32 cellular contexts compared by ENCODE assay signal in the genomic region with DNA sequence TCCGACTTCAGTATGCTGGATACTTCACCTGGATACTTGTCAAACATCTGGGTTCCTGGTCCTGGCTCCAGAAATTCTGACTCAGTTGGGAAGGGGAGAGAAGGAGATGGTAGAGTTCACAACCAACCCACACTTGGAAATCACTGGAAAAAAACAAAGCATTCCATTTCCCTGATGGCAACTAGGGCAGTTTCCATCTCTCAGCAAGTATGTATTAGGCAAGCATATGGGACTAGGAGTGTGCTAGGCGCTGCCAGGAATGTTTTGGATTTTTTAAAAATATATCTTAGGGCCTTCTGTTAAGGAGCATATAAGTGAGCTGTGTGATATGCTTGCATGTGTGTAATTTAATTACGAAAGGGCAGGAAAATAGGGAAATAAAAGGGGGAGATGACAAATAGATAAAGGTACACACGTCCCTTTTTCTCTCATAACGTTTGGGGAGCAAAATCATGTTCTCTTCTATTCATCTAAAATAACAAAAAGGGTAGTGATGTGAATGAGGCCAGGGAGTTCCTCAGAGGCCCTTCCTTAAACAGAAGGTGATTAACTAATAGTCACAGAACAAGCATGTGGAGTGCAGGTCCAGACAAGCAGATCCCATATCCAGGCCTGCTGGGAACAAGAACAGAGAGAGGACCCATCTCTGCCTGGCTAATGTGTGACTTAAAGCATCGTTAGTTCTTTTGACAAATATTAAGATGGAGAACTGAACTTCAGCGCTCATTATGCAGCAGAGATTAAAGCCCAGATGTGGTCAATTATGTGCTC.
DNase-seq lines count a peak whose midpoint lies in the region; ATAC-seq and TF ChIP-seq lines count a peak whose summit lies in the region.
"Had no signal": no experiment of that assay in that cellular context is flagged by ENCODE, and none has a peak within 500 bp of the region (broad histone marks: within the 10 kb centered on the region; RNA-seq: fewer than 3 reads in every experiment).

No MANE protein-coding gene starts in this region.

- in situ Hi-C loops in KBM-7 (cut with MboI; ENCODE audit: low pct_unique_long_range_greater_than_20kb, low sequenced_read_pairs), result loop anchor here (25.0 kb wide), 1 partner anchor 275 kb away; no protein-coding TSS in a partner anchor

- CTCF ChIA-PET in RWPE1 (lab: Yijun Ruan, JAX), result interaction anchor here (2.9 kb wide), 1 partner anchor 111 kb away, joined by 9 read pairs; no protein-coding TSS in a partner anchor

- H3K4me1 Mint-ChIP-seq in type B pancreatic cell (ENCODE audit: unreplicated experiment), result peaks cover 42% of the 10 kb centered on the region

- H3K27ac Mint-ChIP-seq in type B pancreatic cell, result peak overlapping the region; percentile 11
- H3K27ac Mint-ChIP-seq: activated naive CD8-positive, alpha-beta T cell treated with anti-CD3 and anti-CD28 coated beads, Interleukin-2, amount 50 U/mL, for 24 hours; endodermal cell; natural killer cell; stimulated activated effector memory CD8-positive, alpha-beta T cell treated with anti-CD3 and anti-CD28 coated beads, Interleukin-12 subunit alpha, Interleukin-12 subunit beta, amount 100 ng/mL, for 72 hours had no signal

- DNase-seq in NCI-H1105 treated with DMSO at 0.1 percent for 48 hours (lab: John Stamatoyannopoulos, UW) (peak; percentile 41), NCI-H1105 (lab: John Stamatoyannopoulos, UW) (no peak), RWPE1 (ENCODE audit: low spot score) (peak; percentile 89), type B pancreatic cell (ENCODE audit: extremely low spot score, unreplicated experiment) (no peak), KBM-7 (no peak), AG20443 (ENCODE audit: low spot score) (no peak)
- DNase-seq: activated CD4-positive, alpha-beta T cell treated with anti-CD3 and anti-CD28 coated beads, Interleukin-2, amount 50 U/mL, for 48 hours; activated CD4-positive, CD25-positive, alpha-beta regulatory T cell treated with anti-CD3 and anti-CD28 coated beads, Interleukin-2, amount 50 U/mL, for 72 hours; activated naive CD8-positive, alpha-beta T cell treated with anti-CD3 and anti-CD28 coated beads, Interleukin-2, amount 50 U/mL, for 24 hours; activated T-cell treated with anti-CD3 and anti-CD28 coated beads, Interleukin-2, amount 50 U/mL, for 48 hours; cerebellar nuclear complex; dermis blood vessel endothelial cell; DND-41; endodermal cell; esophagus squamous epithelium; GOT3; Karpas-422; lower lobe of right lung; mucosa of descending colon; natural killer cell; NCI-H526 treated with DMSO at 0.1 percent for 48 hours; occipital lobe; Right ventricle myocardium superior; stimulated activated CD4-positive, alpha-beta T cell treated with anti-CD3 and anti-CD28 coated beads, Interleukin-15, amount 100 ng/mL, for 24 hours; T-helper 2 cell; transverse colon had no signal

- H3K36me3 Mint-ChIP-seq in type B pancreatic cell, result no peaks in the 10 kb centered on the region
- H3K36me3 Mint-ChIP-seq: natural killer cell; stimulated activated effector memory CD8-positive, alpha-beta T cell treated with anti-CD3 and anti-CD28 coated beads, Interleukin-12 subunit alpha, Interleukin-12 subunit beta, amount 100 ng/mL, for 72 hours had no signal

- peaks cover 4% of the 10 kb centered on the region for H3K27me3 Mint-ChIP-seq in type B pancreatic cell

- peaks cover 5% of the 10 kb centered on the region for H3K9me3 Mint-ChIP-seq in type B pancreatic cell
- H3K9me3 Mint-ChIP-seq: activated naive CD8-positive, alpha-beta T cell treated with anti-CD3 and anti-CD28 coated beads, Interleukin-2, amount 50 U/mL, for 24 hours; endodermal cell; natural killer cell; stimulated activated effector memory CD8-positive, alpha-beta T cell treated with anti-CD3 and anti-CD28 coated beads, Interleukin-12 subunit alpha, Interleukin-12 subunit beta, amount 100 ng/mL, for 72 hours had no signal

- TF ChIP-seq CTCF in RWPE1 (conservative IDR thresholded peaks at IDR 0.05; ENCODE audit: low read depth) (no peak), type B pancreatic cell (conservative IDR thresholded peaks at IDR 0.05) (no peak)

- ATAC-seq in esophagus mucosa (peak; percentile 83), HG02588 (IDR thresholded peaks at IDR 0.05; ENCODE audit: unreplicated experiment) (no peak)
- ATAC-seq: activated naive CD8-positive, alpha-beta T cell treated with anti-CD3 and anti-CD28 coated beads, Interleukin-2, amount 50 U/mL, for 24 hours; lower lobe of right lung; mucosa of descending colon; natural killer cell; stimulated activated effector memory CD8-positive, alpha-beta T cell treated with anti-CD3 and anti-CD28 coated beads, Interleukin-12 subunit alpha, Interleukin-12 subunit beta, amount 100 ng/mL, for 72 hours had no signal

- H3K4me3 Mint-ChIP-seq in type B pancreatic cell, result no peak overlapping the region
- H3K4me3 Mint-ChIP-seq: activated naive CD8-positive, alpha-beta T cell treated with anti-CD3 and anti-CD28 coated beads, Interleukin-2, amount 50 U/mL, for 24 hours; CD14-positive monocyte; endodermal cell; natural killer cell; stimulated activated effector memory CD8-positive, alpha-beta T cell treated with anti-CD3 and anti-CD28 coated beads, Interleukin-12 subunit alpha, Interleukin-12 subunit beta, amount 100 ng/mL, for 72 hours had no signal

- peak overlapping the region; percentile 71 for H3K27ac ChIP-seq in RWPE1
- H3K27ac ChIP-seq: 22Rv1, lower lobe of right lung, PC-9, transverse colon had no signal

- POLR2A ChIA-PET in RWPE1 (lab: Yijun Ruan, JAX; ENCODE audit: low non-redundant PET), result no interaction called here

Comparison
In these comparisons a context has a peak if more than half of its experiments do, and no peak if none do; other contexts are left out.
1. DNase-seq: peak in NCI-H1105 treated with DMSO at 0.1 percent for 48 hours (single experiment) and RWPE1 (single experiment); none in NCI-H1105 (single experiment), type B pancreatic cell (single experiment), KBM-7 (single experiment) and AG20443 (single experiment).